30 cellular contexts compared by ENCODE assay signal in the genomic region with DNA sequence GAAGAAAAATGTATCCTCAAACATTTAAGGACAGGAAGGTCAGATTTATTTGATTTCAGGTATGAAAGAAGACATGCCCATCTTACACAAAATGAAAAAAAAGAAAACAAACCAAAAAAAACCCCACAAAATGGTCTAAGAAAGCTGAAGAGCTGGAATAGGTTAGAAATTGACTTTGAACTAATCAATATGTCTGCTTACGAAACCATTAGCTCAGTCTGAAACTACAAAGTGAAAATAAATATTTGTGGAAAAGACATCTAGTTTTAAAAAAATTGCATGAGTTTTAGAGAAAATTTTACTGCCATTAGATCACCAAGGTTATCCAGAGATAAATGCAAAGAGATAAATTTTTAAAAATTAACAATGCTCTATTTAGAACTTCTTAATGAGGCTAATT.
"Had no signal": no experiment of that assay in that cellular context is flagged by ENCODE, and none has a peak within 500 bp of the region (broad histone marks: within the 10 kb centered on the region; RNA-seq: fewer than 3 reads in every experiment).

No MANE protein-coding gene starts in this region.

- H3K4me3 Mint-ChIP-seq: naive thymus-derived CD8-positive, alpha-beta T cell; natural killer cell treated with Interleukin-12 subunit alpha and Interleukin-12 subunit beta and Interleukin-15 and Interleukin-18, amount 100 ng/mL, for 72 hours; nephron progenitor cell; neural crest cell; stimulated activated memory B cell treated with anti-CD40 and anti-IgM and Interleukin-4, amounts not matched to agents 10 μg/mL and 1 μg/mL and 100 μg/mL, for 72 hours; stimulated activated naive CD8-positive, alpha-beta T cell treated with anti-CD3 and anti-CD28 coated beads, Interleukin-15, amount 100 ng/mL, for 72 hours; type B pancreatic cell had no signal

- H3K4me2 ChIP-seq: smooth muscle cell had no signal

- H3K27ac ChIP-seq: neutrophil, pancreas, psoas muscle, skin epidermis, spleen, suprapubic skin, testis, tibial artery, transverse colon, upper lobe of right lung, uterus had no signal

- H3K4me1 Mint-ChIP-seq: neural crest cell had no signal

- H3K4me1 ChIP-seq: pancreas, psoas muscle, suprapubic skin, testis, tibial artery, transverse colon, upper lobe of right lung, uterus had no signal

- DNase-seq: naive thymus-derived CD8-positive, alpha-beta T cell; nephron progenitor cell; nucleus accumbens; pancreas; psoas muscle; right cardiac atrium; spleen; stimulated activated CD4-positive, alpha-beta T cell treated with anti-CD3 and anti-CD28 coated beads, Interleukin-12 subunit alpha, Interleukin-12 subunit beta, amount 100 ng/mL, for 4 hours; stimulated activated CD4-positive, alpha-beta T cell treated with anti-CD3 and anti-CD28 coated beads, Interleukin-1b, Interleukin-23, amount 100 ng/mL, for 48 hours; stimulated activated CD4-positive, alpha-beta T cell treated with anti-CD3 and anti-CD28 coated beads, Interleukin-4, amount 100 ng/mL, for 1 hour; stimulated activated CD4-positive, alpha-beta T cell treated with anti-CD3 and anti-CD28 coated beads, Interleukin-4, amount 100 ng/mL, for 4 hours; stimulated activated CD8-positive, alpha-beta memory T cell treated with anti-CD3 and anti-CD28 coated beads, Interleukin-4, amount 100 ng/mL, for 48 hours; stimulated activated naive CD4-positive, alpha-beta T cell; stimulated activated naive CD8-positive, alpha-beta T cell treated with anti-CD3 and anti-CD28 coated beads, Interleukin-15, amount 100 ng/mL, for 72 hours; stimulated activated naive CD8-positive, alpha-beta T cell treated with anti-CD3 and anti-CD28 coated beads, Interleukin-15, Interleukin-2, amounts not matched to agents 100 U/mL and 50 U/mL, for 24 hours; substantia nigra; testis; tibial artery; transverse colon; upper lobe of right lung; uterus had no signal

- H3K27me3 Mint-ChIP-seq: stimulated activated naive CD8-positive, alpha-beta T cell treated with anti-CD3 and anti-CD28 coated beads, Interleukin-15, amount 100 ng/mL, for 72 hours; type B pancreatic cell had no signal

- FAIRE-seq: pancreas had no signal

- H3K9me3 ChIP-seq: neutrophil, pancreas, psoas muscle, spleen, suprapubic skin, testis, tibial artery, transverse colon, upper lobe of right lung, uterus had no signal

- H3K36me3 ChIP-seq: neutrophil, pancreas, spleen, suprapubic skin, tibial artery, transverse colon, upper lobe of right lung, uterus had no signal

- H3K9me3 Mint-ChIP-seq: naive thymus-derived CD8-positive, alpha-beta T cell; natural killer cell treated with Interleukin-12 subunit alpha and Interleukin-12 subunit beta and Interleukin-15 and Interleukin-18, amount 100 ng/mL, for 72 hours; nephron progenitor cell; stimulated activated memory B cell treated with anti-CD40 and anti-IgM and Interleukin-4, amounts not matched to agents 10 μg/mL and 1 μg/mL and 100 μg/mL, for 72 hours; stimulated activated naive CD8-positive, alpha-beta T cell treated with anti-CD3 and anti-CD28 coated beads, Interleukin-15, amount 100 ng/mL, for 72 hours; type B pancreatic cell had no signal

- H3K27ac Mint-ChIP-seq: naive thymus-derived CD8-positive, alpha-beta T cell; natural killer cell treated with Interleukin-12 subunit alpha and Interleukin-12 subunit beta and Interleukin-15 and Interleukin-18, amount 100 ng/mL, for 72 hours; nephron progenitor cell; stimulated activated memory B cell treated with anti-CD40 and anti-IgM and Interleukin-4, amounts not matched to agents 10 μg/mL and 1 μg/mL and 100 μg/mL, for 72 hours; stimulated activated naive CD8-positive, alpha-beta T cell treated with anti-CD3 and anti-CD28 coated beads, Interleukin-15, amount 100 ng/mL, for 72 hours; type B pancreatic cell had no signal

- ATAC-seq: naive thymus-derived CD8-positive, alpha-beta T cell; natural killer cell treated with Interleukin-12 subunit alpha and Interleukin-12 subunit beta and Interleukin-15 and Interleukin-18, amount 100 ng/mL, for 72 hours; pancreas; psoas muscle; right cardiac atrium; sciatic nerve; stimulated activated memory B cell treated with anti-CD40 and anti-IgM and Interleukin-4, amounts not matched to agents 10 μg/mL and 1 μg/mL and 100 μg/mL, for 72 hours; stimulated activated naive CD8-positive, alpha-beta T cell treated with anti-CD3 and anti-CD28 coated beads, Interleukin-15, amount 100 ng/mL, for 72 hours; stimulated activated naive CD8-positive, alpha-beta T cell treated with anti-CD3 and anti-CD28 coated beads, Interleukin-15, Interleukin-2, amounts not matched to agents 100 U/mL and 50 U/mL, for 24 hours; upper lobe of right lung had no signal

- H3K27me3 ChIP-seq: neutrophil, pancreas, spleen, suprapubic skin, testis, tibial artery, transverse colon, upper lobe of right lung, uterus had no signal

- H3K36me3 Mint-ChIP-seq: naive thymus-derived CD8-positive, alpha-beta T cell; natural killer cell treated with Interleukin-12 subunit alpha and Interleukin-12 subunit beta and Interleukin-15 and Interleukin-18, amount 100 ng/mL, for 72 hours; stimulated activated memory B cell treated with anti-CD40 and anti-IgM and Interleukin-4, amounts not matched to agents 10 μg/mL and 1 μg/mL and 100 μg/mL, for 72 hours; type B pancreatic cell had no signal

- H3K4me3 ChIP-seq: pancreas, psoas muscle, skin epidermis, smooth muscle cell, spleen, suprapubic skin, testis, tibial artery, transverse colon, upper lobe of right lung, uterus had no signal
